In genomic region chr5:142883025-142883424, GRCh38 we compare ENCODE assay signal across 17 cellular contexts.
DNase-seq lines count a peak whose midpoint lies in the region; ATAC-seq, FAIRE-seq and TF ChIP-seq lines count a peak whose summit lies in the region.
"Had no signal": no experiment of that assay in that cellular context is flagged by ENCODE, and none has a peak within 500 bp of the region (broad histone marks: within the 10 kb centered on the region; RNA-seq: fewer than 3 reads in every experiment).

No MANE protein-coding gene starts in this region.

- no peaks in the 10 kb centered on the region for H3K79me2 ChIP-seq in H1 (ENCODE audit: control insufficient read depth in 1 of 2, insufficient read depth in 2 of 2, low read length in 2 of 2)

- H2BK5ac ChIP-seq in H1 (ENCODE audit: low read depth, low read length) = no peak overlapping the region

- H3K4ac ChIP-seq in H1 (replicated peaks; ENCODE audit: insufficient read length, low read depth, low read length) = no peak overlapping the region

- H3K18ac ChIP-seq in H1 (ENCODE audit: extremely low read depth, low read length) = no peak overlapping the region

- TF ChIP-seq EP300 in H1 (IDR thresholded peaks at IDR 0.05; ENCODE audit: borderline replicate concordance in 1 of 2, low read depth in 2 of 2, low read length in 2 of 2) = no peak

- no peak for TF ChIP-seq RAD21 in H1 (IDR thresholded peaks at IDR 0.05 in 1 of 2, conservative IDR thresholded peaks at IDR 0.05 in 1 of 2; ENCODE audit: low read depth in 2 of 2, low read length in 2 of 2)

- peaks cover 10 to 22% (median 15%) of the 10 kb centered on the region in 4 experiments for H3K4me1 ChIP-seq in H1 (replicated peaks in 1 of 4; ENCODE audit: control insufficient read depth in 3 of 4, insufficient read depth in 4 of 4, low read length in 3 of 4)
- H3K4me1 ChIP-seq in thoracic aorta (ENCODE audit: control insufficient read depth in 1 of 2, low read depth in 2 of 2) = peaks cover 15 to 45% of the 10 kb centered on the region in 2 donors

- no peak overlapping the region for H2BK20ac ChIP-seq in H1 (ENCODE audit: low read length)

- H3K36me3 ChIP-seq in H1 (ENCODE audit: control insufficient read depth in 2 of 4, insufficient read depth in 4 of 4, low read length in 3 of 4) = no peaks in the 10 kb centered on the region
- H3K36me3 ChIP-seq in thoracic aorta = peaks cover 2% of the 10 kb centered on the region
- H3K36me3 ChIP-seq: vagina had no signal

- no peak overlapping the region for H3K9ac ChIP-seq in H1 (replicated peaks in 1 of 4; ENCODE audit: extremely low read depth in 1 of 4, low read depth in 3 of 4, low read length in 3 of 4)

- 78% methylated on average over 2 of the region's 2 CpGs; no CpG with 5 or more reads in 1 of the 2 experiments for WGBS in H1 (ENCODE audit: extremely low coverage in 1 of 2, insufficient coverage in 1 of 2, insufficient read length in 1 of 2, insufficient replicate concordance in 2 of 2, low coverage in 1 of 2, low lambda C conversion rate in 2 of 2, missing lambda C conversion rate in 1 of 2), 2 experiments

- H3K56ac ChIP-seq in H1 (replicated peaks; ENCODE audit: insufficient read length, low read depth, low read length) = no peak overlapping the region

- peaks cover 2% of the 10 kb centered on the region for H3K36me3 Mint-ChIP-seq in T-helper 2 cell treated with Interferon-gamma antibody and Interleukin-4, amounts not matched to agents 5 μg/mL and 100 μg/mL, for 36 hours (ENCODE audit: low read depth)
- H3K36me3 Mint-ChIP-seq: stimulated activated memory B cell treated with anti-CD40 and anti-IgM and Interleukin-4, amounts not matched to agents 10 μg/mL and 1 μg/mL and 100 μg/mL, for 72 hours had no signal

- no peaks in the 10 kb centered on the region for H3K79me1 ChIP-seq in H1 (ENCODE audit: low read depth, low read length)

- TF ChIP-seq POLR2A in H1 (IDR thresholded peaks at IDR 0.05; ENCODE audit: control extremely low read depth in 1 of 2, low read depth in 2 of 2, low read length in 2 of 2) = no peak

- H3K27me3 ChIP-seq in H1 (replicated peaks in 1 of 4; ENCODE audit: control insufficient read depth in 3 of 4, extremely low read depth in 1 of 4, insufficient read depth in 3 of 4, low read length in 3 of 4) (no peaks in the 10 kb centered on the region), thoracic aorta (replicated peaks; ENCODE audit: insufficient read depth) (no peaks in the 10 kb centered on the region)
- H3K27me3 ChIP-seq: vagina had no signal

- H4K5ac ChIP-seq in H1 (ENCODE audit: insufficient read length, low read depth, low read length) = no peak overlapping the region

- ATAC-seq in thoracic aorta (ENCODE audit: insufficient number of reproducible peaks, low FRiP score, low read depth) (no peak), GM21360 (IDR thresholded peaks at IDR 0.05; ENCODE audit: unreplicated experiment) (no peak)
- ATAC-seq: activated naive CD8-positive, alpha-beta T cell treated with anti-CD3 and anti-CD28 coated beads, Interleukin-2, amount 50 U/mL, for 24 hours; stimulated activated memory B cell treated with anti-CD40 and anti-IgM and Interleukin-4, amounts not matched to agents 10 μg/mL and 1 μg/mL and 100 μg/mL, for 72 hours had no signal

- no peak overlapping the region for H3K14ac ChIP-seq in H1 (ENCODE audit: insufficient read length)

- no peak overlapping the region for H3K4me2 ChIP-seq in H1 (ENCODE audit: insufficient read depth in 1 of 2, low read depth in 2 of 2, low read length in 2 of 2)

- H2BK12ac ChIP-seq in H1 (ENCODE audit: low read depth, low read length) = no peak overlapping the region

- H3K9me3 ChIP-seq in H1 (ENCODE audit: insufficient read depth in 2 of 2, low read depth in 1 of 2, low read length in 1 of 2) (no peaks in the 10 kb centered on the region), thoracic aorta (no peaks in the 10 kb centered on the region)
- H3K9me3 ChIP-seq: vagina had no signal

- no peak overlapping the region for H3K27ac Mint-ChIP-seq in T-helper 2 cell treated with Interferon-gamma antibody and Interleukin-4, amounts not matched to agents 5 μg/mL and 100 μg/mL, for 36 hours
- H3K27ac Mint-ChIP-seq: activated naive CD8-positive, alpha-beta T cell treated with anti-CD3 and anti-CD28 coated beads, Interleukin-2, amount 50 U/mL, for 24 hours; activated T-helper 1 cell treated with anti-CD3 and anti-CD28 coated beads, Interleukin-12 subunit alpha, Interleukin-12 subunit beta, Interleukin-2, Interleukin-4 antibody, amounts not matched to agents 30 ng/mL and 10 ng/mL and 1 ng/mL, durations not matched to agents 14 hours and 24 hours and 36 hours; stimulated activated memory B cell treated with anti-CD40 and anti-IgM and Interleukin-4, amounts not matched to agents 10 μg/mL and 1 μg/mL and 100 μg/mL, for 72 hours had no signal

- DNase-seq in LHCN-M2 (ENCODE audit: low read depth) (peak; percentile 68), H1 (ENCODE audit: low read depth in 1 of 2, low spot score in 2 of 2) (no peak), hepatic stellate cell (ENCODE audit: low spot score) (peak; percentile 68), thoracic aorta (ENCODE audit: low spot score) (no peak), HPDE6-E6E7 (ENCODE audit: extremely low spot score) (no peak)
- no peak for DNase-seq in T-helper 2 cell treated with Interferon-gamma antibody and Interleukin-4, amounts not matched to agents 5 μg/mL and 100 μg/mL, for 36 hours (ENCODE audit: low spot score)
- DNase-seq: activated CD4-positive, alpha-beta T cell treated with anti-CD3 and anti-CD28 coated beads, Interleukin-2, amount 50 U/mL, for 48 hours; activated naive CD8-positive, alpha-beta T cell treated with anti-CD3 and anti-CD28 coated beads, Interleukin-2, amount 50 U/mL, for 24 hours; cortex of kidney; DND-41; mesendoderm; NCI-H1436 had no signal

- H3K23ac ChIP-seq in H1 (ENCODE audit: insufficient read length) = no peak overlapping the region

- no peaks in the 10 kb centered on the region for H3K9me3 Mint-ChIP-seq in T-helper 2 cell treated with Interferon-gamma antibody and Interleukin-4, amounts not matched to agents 5 μg/mL and 100 μg/mL, for 36 hours
- H3K9me3 Mint-ChIP-seq: activated naive CD8-positive, alpha-beta T cell treated with anti-CD3 and anti-CD28 coated beads, Interleukin-2, amount 50 U/mL, for 24 hours; activated T-helper 1 cell treated with anti-CD3 and anti-CD28 coated beads, Interleukin-12 subunit alpha, Interleukin-12 subunit beta, Interleukin-2, Interleukin-4 antibody, amounts not matched to agents 30 ng/mL and 10 ng/mL and 1 ng/mL, durations not matched to agents 14 hours and 24 hours and 36 hours; stimulated activated memory B cell treated with anti-CD40 and anti-IgM and Interleukin-4, amounts not matched to agents 10 μg/mL and 1 μg/mL and 100 μg/mL, for 72 hours had no signal

- H2AFZ ChIP-seq in H1 (ENCODE audit: low read length) = no peak overlapping the region

- FAIRE-seq in H1 (lab: Jason Lieb, UNC) = no peak

- TF ChIP-seq CTCF in H1 (IDR thresholded peaks at IDR 0.05; ENCODE audit: control extremely low read depth in 1 of 3, insufficient read depth in 1 of 3, low read depth in 1 of 3, low read length in 3 of 3) (no peak), thoracic aorta (IDR thresholded peaks at IDR 0.05) (no peak)

- H2AK5ac ChIP-seq in H1 (ENCODE audit: low read depth, low read length) = 0 out of 2 replicates have a peak overlapping the region, but pooled peaks have one; percentile 30

- H3K4me3 Mint-ChIP-seq in T-helper 2 cell treated with Interferon-gamma antibody and Interleukin-4, amounts not matched to agents 5 μg/mL and 100 μg/mL, for 36 hours = no peak overlapping the region
- H3K4me3 Mint-ChIP-seq: activated naive CD8-positive, alpha-beta T cell treated with anti-CD3 and anti-CD28 coated beads, Interleukin-2, amount 50 U/mL, for 24 hours; activated T-helper 1 cell treated with anti-CD3 and anti-CD28 coated beads, Interleukin-12 subunit alpha, Interleukin-12 subunit beta, Interleukin-2, Interleukin-4 antibody, amounts not matched to agents 30 ng/mL and 10 ng/mL and 1 ng/mL, durations not matched to agents 14 hours and 24 hours and 36 hours; stimulated activated memory B cell treated with anti-CD40 and anti-IgM and Interleukin-4, amounts not matched to agents 10 μg/mL and 1 μg/mL and 100 μg/mL, for 72 hours had no signal

- H3K27me3 Mint-ChIP-seq in T-helper 2 cell treated with Interferon-gamma antibody and Interleukin-4, amounts not matched to agents 5 μg/mL and 100 μg/mL, for 36 hours (ENCODE audit: low read depth) = no peaks in the 10 kb centered on the region
- H3K27me3 Mint-ChIP-seq: activated naive CD8-positive, alpha-beta T cell treated with anti-CD3 and anti-CD28 coated beads, Interleukin-2, amount 50 U/mL, for 24 hours; stimulated activated memory B cell treated with anti-CD40 and anti-IgM and Interleukin-4, amounts not matched to agents 10 μg/mL and 1 μg/mL and 100 μg/mL, for 72 hours had no signal

- H2BK120ac ChIP-seq in H1 (replicated peaks; ENCODE audit: low read depth, low read length) = no peak overlapping the region

- H2BK15ac ChIP-seq in H1 (ENCODE audit: low read length) = no peak overlapping the region; the same call in 1 of the 2 replicates

- CTCF ChIA-PET in H1 (lab: Charles Lee; ENCODE audit: partially characterized antibody) = interaction anchor here (0.6 to 26.2 kb wide), 14 partner anchors 11 to 228 kb away, joined by 3 to 632 read pairs (median 18); partner anchors contain the start of gene ARHGAP26

- H4K91ac ChIP-seq in H1 (replicated peaks; ENCODE audit: insufficient read length, low read length) = no peak overlapping the region

- no peaks in the 10 kb centered on the region for H4K20me1 ChIP-seq in H1 (replicated peaks in 1 of 2; ENCODE audit: control insufficient read depth in 1 of 2, insufficient read depth in 2 of 2, low read length in 2 of 2)

- H3K4me1 Mint-ChIP-seq in T-helper 2 cell treated with Interferon-gamma antibody and Interleukin-4, amounts not matched to agents 5 μg/mL and 100 μg/mL, for 36 hours (ENCODE audit: low read depth) = peaks cover 12% of the 10 kb centered on the region
- H3K4me1 Mint-ChIP-seq: activated naive CD8-positive, alpha-beta T cell treated with anti-CD3 and anti-CD28 coated beads, Interleukin-2, amount 50 U/mL, for 24 hours had no signal

- H3K4me3 ChIP-seq in H1 (ENCODE audit: extremely low read depth in 1 of 4, insufficient read depth in 2 of 4, low read depth in 3 of 4, low read length in 4 of 4) = no peak overlapping the region
- no peak overlapping the region for H3K4me3 ChIP-seq in thoracic aorta
- H3K4me3 ChIP-seq: vagina had no signal

- no peak overlapping the region for H3K27ac ChIP-seq in H1 (ENCODE audit: low read depth, low read length)
- peak overlapping the region; percentile 31 to 33 for H3K27ac ChIP-seq in thoracic aorta
- H3K27ac ChIP-seq: C4-2B, vagina had no signal

- no peak overlapping the region for H4K8ac ChIP-seq in H1 (ENCODE audit: extremely low read depth, insufficient read depth, low read length)

- H3K23me2 ChIP-seq in H1 (ENCODE audit: low read depth, low read length) = no peaks in the 10 kb centered on the region

- POLR2A ChIA-PET in H1 (lab: Charles Lee; ENCODE audit: partially characterized antibody) = interaction anchor here (1.0 kb wide), 1 partner anchor 133 kb away, joined by 3 read pairs; no protein-coding TSS in a partner anchor

TF ChIP-seq in H1, 55 proteins besides CTCF, POLR2A, EP300 and RAD21 (continues in another document):
- TF ChIP-seq PHF8 (conservative IDR thresholded peaks at IDR 0.05; ENCODE audit: low read depth, low read length) (no peak), SUZ12 (IDR thresholded peaks at IDR 0.05; ENCODE audit: low read length) (no peak), TCF12 (IDR thresholded peaks at IDR 0.05; ENCODE audit: low read depth, low read length) (no peak)

Comparison
In these comparisons a context has a peak if more than half of its experiments do, and no peak if none do; other contexts are left out.
1. DNase-seq: peak in LHCN-M2 (single experiment) and hepatic stellate cell (single experiment); none in H1 (0 of 2), thoracic aorta (single experiment), HPDE6-E6E7 (single experiment) and T-helper 2 cell treated with Interferon-gamma antibody and Interleukin-4, amounts not matched to agents 5 μg/mL and 100 μg/mL, for 36 hours (single experiment).